In the genomic region with DNA sequence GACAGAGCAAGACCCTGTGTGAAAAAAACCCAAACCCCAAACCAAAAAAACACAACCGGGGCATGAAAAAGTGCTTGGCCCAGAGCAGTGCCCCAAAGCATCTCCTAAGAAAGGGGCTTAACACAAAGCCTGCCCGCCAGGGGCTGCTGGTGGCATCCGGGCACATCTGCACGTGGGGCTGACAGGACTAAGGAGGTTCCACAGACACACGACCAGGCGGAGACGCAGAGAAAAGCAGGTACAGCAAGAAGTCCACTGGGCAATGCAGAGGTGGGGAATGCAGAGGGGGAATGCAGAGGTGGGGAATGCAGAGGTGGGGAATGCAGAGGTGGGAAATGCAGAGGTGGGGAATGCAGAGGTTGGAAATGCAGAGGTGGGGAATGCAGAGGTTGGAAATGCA, we compare ENCODE assay signal across 9 cellular contexts.
DNase-seq lines count a peak whose midpoint lies in the region; ATAC-seq, FAIRE-seq and TF ChIP-seq lines count a peak whose summit lies in the region.
"Had no signal": no experiment of that assay in that cellular context is flagged by ENCODE, and none has a peak within 500 bp of the region (broad histone marks: within the 10 kb centered on the region; RNA-seq: fewer than 3 reads in every experiment).

No MANE protein-coding gene starts in this region.

- no peaks in the 10 kb centered on the region for H3K9me3 ChIP-seq in A549
- H3K9me3 ChIP-seq in naive thymus-derived CD4-positive, alpha-beta T cell (ENCODE audit: control insufficient read depth in 2 of 3, low read length in 3 of 3): no peaks in the 10 kb centered on the region

- no peak for FAIRE-seq in A549 (lab: Jason Lieb, UNC)

- intact Hi-C loops in naive thymus-derived CD4-positive, alpha-beta T cell (cut with micrococcal nuclease): no loop called here
- intact Hi-C loops in activated T-helper 2 cell treated with anti-CD3 and anti-CD28 coated beads, Interferon-gamma antibody, Interleukin-2, Interleukin-4, amounts not matched to agents 10 μg/mL and 5 μg/mL and 100 μg/mL, durations not matched to agents 14 hours and 24 hours and 36 hours (cut with micrococcal nuclease): loop anchor here (10.0 kb wide), 1 partner anchor 238 kb away; the partner anchor contains the start of gene RPL13

- ATAC-seq in A549: no peak
- no peak for ATAC-seq in naive thymus-derived CD4-positive, alpha-beta T cell

- TF ChIP-seq CTCF in A549 (IDR thresholded peaks at IDR 0.05): no peak
- TF ChIP-seq CTCF in HL-60 (IDR thresholded peaks at IDR 0.05; ENCODE audit: insufficient read depth, low read length): no peak
- no peak for TF ChIP-seq CTCF in coronary artery (IDR thresholded peaks at IDR 0.05)

- H3K4me3 ChIP-seq in A549: no peak overlapping the region; the same call in 2 of the 3 replicates
- H3K4me3 ChIP-seq in HL-60 (replicated peaks; ENCODE audit: insufficient read depth, low read length): no peak overlapping the region
- H3K4me3 ChIP-seq in coronary artery: no peak overlapping the region
- H3K4me3 ChIP-seq in naive thymus-derived CD4-positive, alpha-beta T cell (ENCODE audit: low read length): no peak overlapping the region

- peaks cover 98% of the 10 kb centered on the region for H3K4me1 ChIP-seq in A549
- peaks cover 56 to 79% of the 10 kb centered on the region in 2 donors for H3K4me1 ChIP-seq in naive thymus-derived CD4-positive, alpha-beta T cell (ENCODE audit: control insufficient read depth in 2 of 2, insufficient read depth in 2 of 2, low read length in 2 of 2)

- no peak for TF ChIP-seq POLR2A in A549 (IDR thresholded peaks at IDR 0.05; ENCODE audit: low read length)

- H3K27ac ChIP-seq in A549 (peak overlapping the region; percentile 98 to 99), HL-60 (replicated peaks) (peak overlapping the region; percentile 60; the same call in 1 of the 2 replicates), coronary artery (peak overlapping the region in 1 of 2 donors; percentile 76)
- H3K27ac ChIP-seq in naive thymus-derived CD4-positive, alpha-beta T cell (ENCODE audit: low read depth, low read length): peak overlapping the region; percentile 35

- CTCF ChIA-PET in A549 (lab: Yijun Ruan, JAX): interaction anchor here (0.6 kb wide), 1 partner anchor 112 kb away, joined by 5 read pairs; no protein-coding TSS in a partner anchor
- CTCF ChIA-PET in naive thymus-derived CD4-positive, alpha-beta T cell (lab: Charles Lee): no interaction called here

- peak overlapping the region in 6 of 9 donors; percentile 28 to 81 (median 58) for H3K27ac Mint-ChIP-seq in naive thymus-derived CD4-positive, alpha-beta T cell
- no peak overlapping the region for H3K27ac Mint-ChIP-seq in activated T-helper 2 cell treated with anti-CD3 and anti-CD28 coated beads, Interferon-gamma antibody, Interleukin-2, Interleukin-4, amounts not matched to agents 10 μg/mL and 5 μg/mL and 100 μg/mL, durations not matched to agents 14 hours and 24 hours and 36 hours

- no peak for TF ChIP-seq RAD21 in A549 (conservative IDR thresholded peaks at IDR 0.05 in 1 of 2, IDR thresholded peaks at IDR 0.05 in 1 of 2)

- DNase-seq in A549 (ENCODE audit: low read depth in 1 of 2, low spot score in 1 of 2) (no peak), HL-60 (ENCODE audit: low read depth in 1 of 2, low spot score in 1 of 2) (no peak), coronary artery (ENCODE audit: low spot score) (peak; percentile 63), GM19240 (ENCODE audit: insufficient read length, low spot score) (no peak), activated gamma-delta T cell treated with Interleukin-2 at 50 U/mL for 16 hours (no peak), NCI-H774 (lab: John Stamatoyannopoulos, UW) (no peak)
- no peak for DNase-seq in naive thymus-derived CD4-positive, alpha-beta T cell
- DNase-seq in activated T-helper 2 cell treated with anti-CD3 and anti-CD28 coated beads, Interferon-gamma antibody, Interleukin-2, Interleukin-4, amounts not matched to agents 10 μg/mL and 5 μg/mL and 100 μg/mL, durations not matched to agents 14 hours and 24 hours and 36 hours (ENCODE audit: low spot score): no peak
- DNase-seq: NCI-H2029 had no signal

- peaks cover 57 to 94% (median 87%) of the 10 kb centered on the region in 7 donors for H3K4me1 Mint-ChIP-seq in naive thymus-derived CD4-positive, alpha-beta T cell
- H3K4me1 Mint-ChIP-seq in activated T-helper 2 cell treated with anti-CD3 and anti-CD28 coated beads, Interferon-gamma antibody, Interleukin-2, Interleukin-4, amounts not matched to agents 10 μg/mL and 5 μg/mL and 100 μg/mL, durations not matched to agents 14 hours and 24 hours and 36 hours (ENCODE audit: low read depth): peaks cover 78% of the 10 kb centered on the region

- POLR2A ChIA-PET in A549 (lab: Yijun Ruan, JAX): no interaction called here
- POLR2A ChIA-PET in naive thymus-derived CD4-positive, alpha-beta T cell (lab: Charles Lee): interaction anchor here (0.7 to 1.8 kb wide), 4 partner anchors 10 to 81 kb away, joined by 3 to 10 read pairs (median 7); no protein-coding TSS in a partner anchor

- peaks cover 0 to 11% (median 0%) of the 10 kb centered on the region in 3 experiments for H3K36me3 ChIP-seq in naive thymus-derived CD4-positive, alpha-beta T cell (ENCODE audit: control insufficient read depth in 2 of 3, insufficient read depth in 3 of 3, low read length in 3 of 3)

- H3K27me3 Mint-ChIP-seq in naive thymus-derived CD4-positive, alpha-beta T cell: no peaks in the 10 kb centered on the region
- H3K27me3 Mint-ChIP-seq in activated T-helper 2 cell treated with anti-CD3 and anti-CD28 coated beads, Interferon-gamma antibody, Interleukin-2, Interleukin-4, amounts not matched to agents 10 μg/mL and 5 μg/mL and 100 μg/mL, durations not matched to agents 14 hours and 24 hours and 36 hours (ENCODE audit: low read depth): no peaks in the 10 kb centered on the region

- no peak for TF ChIP-seq EP300 in A549 (IDR thresholded peaks at IDR 0.05)

- peak overlapping the region; percentile 76 for H3K4me2 ChIP-seq in A549

- 83% methylated on average over 7 of the region's 7 CpGs for WGBS in A549 (ENCODE audit: missing lambda C conversion rate)

- peak overlapping the region in 2 of 10 donors; percentile 12 to 14 for H3K4me3 Mint-ChIP-seq in naive thymus-derived CD4-positive, alpha-beta T cell
- H3K4me3 Mint-ChIP-seq in activated T-helper 2 cell treated with anti-CD3 and anti-CD28 coated beads, Interferon-gamma antibody, Interleukin-2, Interleukin-4, amounts not matched to agents 10 μg/mL and 5 μg/mL and 100 μg/mL, durations not matched to agents 14 hours and 24 hours and 36 hours (ENCODE audit: low read depth): no peak overlapping the region

- H3K27me3 ChIP-seq in HL-60 (ENCODE audit: insufficient read depth, poor library complexity, severe bottlenecking): no peaks in the 10 kb centered on the region
- no peaks in the 10 kb centered on the region for H3K27me3 ChIP-seq in naive thymus-derived CD4-positive, alpha-beta T cell (ENCODE audit: control insufficient read depth in 2 of 2, insufficient read depth in 2 of 2, low read length in 2 of 2)

- peaks cover 0 to 12% (median 3%) of the 10 kb centered on the region in 5 donors for H3K36me3 Mint-ChIP-seq in naive thymus-derived CD4-positive, alpha-beta T cell
- peaks cover 32% of the 10 kb centered on the region for H3K36me3 Mint-ChIP-seq in activated T-helper 2 cell treated with anti-CD3 and anti-CD28 coated beads, Interferon-gamma antibody, Interleukin-2, Interleukin-4, amounts not matched to agents 10 μg/mL and 5 μg/mL and 100 μg/mL, durations not matched to agents 14 hours and 24 hours and 36 hours (ENCODE audit: low read depth)

- no peaks in the 10 kb centered on the region for H3K9me3 Mint-ChIP-seq in naive thymus-derived CD4-positive, alpha-beta T cell
- no peaks in the 10 kb centered on the region for H3K9me3 Mint-ChIP-seq in activated T-helper 2 cell treated with anti-CD3 and anti-CD28 coated beads, Interferon-gamma antibody, Interleukin-2, Interleukin-4, amounts not matched to agents 10 μg/mL and 5 μg/mL and 100 μg/mL, durations not matched to agents 14 hours and 24 hours and 36 hours

TF ChIP-seq in A549, 52 proteins besides CTCF, POLR2A, EP300 and RAD21:
- no peak for TF ChIP-seq KDM1A (IDR thresholded peaks at IDR 0.05; ENCODE audit: low read depth)
- TF ChIP-seq JUNB (IDR thresholded peaks at IDR 0.05): no peak
- TF ChIP-seq GATA3 (IDR thresholded peaks at IDR 0.05; ENCODE audit: borderline replicate concordance): no peak
- no peak for TF ChIP-seq CBX8 (IDR thresholded peaks at IDR 0.05)
- no peak for TF ChIP-seq ZFP36 (IDR thresholded peaks at IDR 0.05; ENCODE audit: borderline replicate concordance, partially characterized antibody)
